In genomic region chr10:111890046-111890445, GRCh38 we compare ENCODE assay signal across 32 cellular contexts.
"Had no signal": no experiment of that assay in that cellular context is flagged by ENCODE, and none has a peak within 500 bp of the region (broad histone marks: within the 10 kb centered on the region; RNA-seq: fewer than 3 reads in every experiment).

No MANE protein-coding gene starts in this region.

- H3K27ac ChIP-seq: left lung, lower lobe of right lung, pancreas, prostate gland, sigmoid colon, tibial nerve, uterus had no signal

- FAIRE-seq: islet of Langerhans, kidney, pancreas, small intestine had no signal

- H3K27me3 ChIP-seq: left lung, pancreas, sigmoid colon, tibial nerve, uterus had no signal

- H3K4me3 Mint-ChIP-seq: immature natural killer cell; mesothelial cell of epicardium; naive B cell; natural killer cell; nephron progenitor cell; stimulated activated memory B cell treated with anti-CD40 and anti-IgM and Interleukin-4, amounts not matched to agents 10 μg/mL and 1 μg/mL and 100 μg/mL, for 72 hours; stimulated activated naive CD8-positive, alpha-beta T cell treated with anti-CD3 and anti-CD28 coated beads, Interleukin-15, amount 100 ng/mL, for 72 hours; type B pancreatic cell had no signal

- H3K27ac Mint-ChIP-seq: immature natural killer cell; mesothelial cell of epicardium; naive B cell; natural killer cell; nephron progenitor cell; stimulated activated memory B cell treated with anti-CD40 and anti-IgM and Interleukin-4, amounts not matched to agents 10 μg/mL and 1 μg/mL and 100 μg/mL, for 72 hours; stimulated activated naive CD8-positive, alpha-beta T cell treated with anti-CD3 and anti-CD28 coated beads, Interleukin-15, amount 100 ng/mL, for 72 hours; type B pancreatic cell had no signal

- H3K36me3 ChIP-seq: left lung, lower lobe of right lung, pancreas, prostate gland, sigmoid colon, tibial nerve, uterus had no signal

- H3K36me3 Mint-ChIP-seq: immature natural killer cell; mesothelial cell of epicardium; naive B cell; natural killer cell; stimulated activated memory B cell treated with anti-CD40 and anti-IgM and Interleukin-4, amounts not matched to agents 10 μg/mL and 1 μg/mL and 100 μg/mL, for 72 hours; type B pancreatic cell had no signal

- ATAC-seq: left colon; left lung; lower lobe of right lung; natural killer cell; pancreas; right cardiac atrium; stimulated activated memory B cell treated with anti-CD40 and anti-IgM and Interleukin-4, amounts not matched to agents 10 μg/mL and 1 μg/mL and 100 μg/mL, for 72 hours; stimulated activated naive CD8-positive, alpha-beta T cell treated with anti-CD3 and anti-CD28 coated beads, Interleukin-15, amount 100 ng/mL, for 72 hours had no signal

- DNase-seq: hippocampal formation; immature natural killer cell; kidney; left colon; left lung; lower lobe of right lung; mammary epithelial cell; mesenchymal stem cell; naive B cell; natural killer cell; nephron progenitor cell; nucleus accumbens; pancreas; posterior cingulate gyrus; retina; right cardiac atrium; sigmoid colon; small intestine; stimulated activated CD4-positive, alpha-beta T cell treated with anti-CD3 and anti-CD28 coated beads, Interleukin-1b, Interleukin-23, amount 100 ng/mL, for 48 hours; stimulated activated CD4-positive, alpha-beta T cell treated with anti-CD3 and anti-CD28 coated beads, Interleukin-2, amount 100 ng/mL, for 48 hours; stimulated activated CD4-positive, alpha-beta T cell treated with anti-CD3 and anti-CD28 coated beads, Interleukin-4, amount 100 ng/mL, for 4 hours; stimulated activated CD8-positive, alpha-beta memory T cell treated with anti-CD3 and anti-CD28 coated beads, Interleukin-4, amount 100 ng/mL, for 48 hours; stimulated activated naive CD4-positive, alpha-beta T cell treated with Interleukin-2 at 50 U/mL for 16 hours; stimulated activated naive CD8-positive, alpha-beta T cell treated with anti-CD3 and anti-CD28 coated beads, Interleukin-15, amount 100 ng/mL, for 72 hours; substantia nigra; uterus had no signal

- H3K4me3 ChIP-seq: left lung, lower lobe of right lung, pancreas, prostate gland, sigmoid colon, tibial nerve, uterus had no signal

- H3K4me1 Mint-ChIP-seq: immature natural killer cell; mesothelial cell of epicardium; naive B cell; natural killer cell; stimulated activated memory B cell treated with anti-CD40 and anti-IgM and Interleukin-4, amounts not matched to agents 10 μg/mL and 1 μg/mL and 100 μg/mL, for 72 hours; stimulated activated naive CD8-positive, alpha-beta T cell treated with anti-CD3 and anti-CD28 coated beads, Interleukin-15, amount 100 ng/mL, for 72 hours had no signal

- H3K4me1 ChIP-seq: left lung, lower lobe of right lung, pancreas, prostate gland, sigmoid colon, tibial nerve, uterus had no signal

- H3K27me3 Mint-ChIP-seq: naive B cell; stimulated activated memory B cell treated with anti-CD40 and anti-IgM and Interleukin-4, amounts not matched to agents 10 μg/mL and 1 μg/mL and 100 μg/mL, for 72 hours had no signal
